Comparison of ENCODE assay signal across 20 cellular contexts in the genomic region with DNA sequence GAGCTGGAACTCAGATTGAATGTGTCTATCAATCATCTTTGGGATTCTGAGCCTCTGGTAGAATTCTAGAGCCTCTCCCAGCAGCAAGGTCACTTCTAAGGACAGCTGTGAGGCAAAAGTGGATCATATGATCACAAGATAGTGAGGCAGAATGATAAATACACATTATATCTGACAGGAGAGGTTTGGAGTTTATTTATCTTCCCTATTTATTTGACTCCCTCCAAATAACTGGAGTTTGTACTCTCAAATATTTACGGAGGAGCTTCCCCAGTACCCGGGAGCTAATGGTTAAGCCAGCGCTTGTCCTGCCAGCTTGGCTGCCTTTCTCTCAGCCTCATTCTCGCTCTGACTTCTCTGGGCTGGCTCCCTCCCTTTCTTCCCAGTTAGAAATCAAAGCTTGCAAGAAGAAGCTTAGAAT. TPM values are rescaled to one million over a fixed set of nuclear protein-coding genes. Genes with fewer than 3 reads are reported as not detected.
DNase-seq lines count a peak whose midpoint lies in the region; ATAC-seq, FAIRE-seq and TF ChIP-seq lines count a peak whose summit lies in the region.
"Had no signal": no experiment of that assay in that cellular context is flagged by ENCODE, and none has a peak within 500 bp of the region (broad histone marks: within the 10 kb centered on the region; RNA-seq: fewer than 3 reads in every experiment).

No MANE protein-coding gene starts in this region.

- peaks cover 0 to 6% (median 0%) of the 10 kb centered on the region in 3 donors for H3K9me3 ChIP-seq in gastroesophageal sphincter
- no peaks in the 10 kb centered on the region for H3K9me3 ChIP-seq in small intestine (ENCODE audit: control insufficient read depth, low read depth)
- H3K9me3 ChIP-seq: ovary had no signal

- H3K9me3 Mint-ChIP-seq in natural killer cell treated with Interleukin-12 subunit alpha and Interleukin-12 subunit beta and Interleukin-15 and Interleukin-18, amount 100 ng/mL, for 72 hours, result no peaks in the 10 kb centered on the region
- H3K9me3 Mint-ChIP-seq: CD4-positive, CD25-positive, alpha-beta regulatory T cell; memory B cell had no signal

- ATAC-seq in gastroesophageal sphincter (peak; percentile 64), GM21528 (IDR thresholded peaks at IDR 0.05; ENCODE audit: low FRiP score, unreplicated experiment) (no peak)
- no peak for ATAC-seq in natural killer cell treated with Interleukin-12 subunit alpha and Interleukin-12 subunit beta and Interleukin-15 and Interleukin-18, amount 100 ng/mL, for 72 hours
- ATAC-seq: PC-3, SK-N-SH treated with all-trans-retinoic acid at 6 μM for 48 hours had no signal

- peak; percentile 46 for DNase-seq in HuH-7 (ENCODE audit: low spot score)
- peak; percentile 45 for DNase-seq in midbrain (lab: John Stamatoyannopoulos, UW)
- peak; percentile 61 for DNase-seq in small intestine
- DNase-seq in dedifferentiated amniotic fluid mesenchymal stem cell (ENCODE audit: extremely low spot score), result no peak
- DNase-seq in natural killer cell treated with Interleukin-12 subunit alpha and Interleukin-12 subunit beta and Interleukin-15 and Interleukin-18, amount 100 ng/mL, for 72 hours (ENCODE audit: low spot score), result no peak
- no peak for DNase-seq in CD1c-positive myeloid dendritic cell (ENCODE audit: extremely low spot score)
- DNase-seq: activated effector memory CD4-positive, alpha-beta T cell treated with anti-CD3 and anti-CD28 coated beads, Interleukin-2, amount 50 U/mL, for 16 hours; CD4-positive, CD25-positive, alpha-beta regulatory T cell; KBM-7; ovary; PC-3 had no signal

- TF ChIP-seq CTCF in gastroesophageal sphincter (IDR thresholded peaks at IDR 0.05), result no peak

- no peaks in the 10 kb centered on the region for H3K4me1 Mint-ChIP-seq in natural killer cell treated with Interleukin-12 subunit alpha and Interleukin-12 subunit beta and Interleukin-15 and Interleukin-18, amount 100 ng/mL, for 72 hours (ENCODE audit: low read depth in 2 of 2)
- H3K4me1 Mint-ChIP-seq: CD4-positive, CD25-positive, alpha-beta regulatory T cell; memory B cell had no signal

- 18 to 33% methylated on average over 4 of the region's 4 CpGs for WGBS in gastroesophageal sphincter (ENCODE audit: low coverage in 1 of 2), 2 donors
- 15 to 31% (median 24%) methylated on average over 4 of the region's 4 CpGs for WGBS in small intestine, 3 donors

- H3K27ac ChIP-seq in gastroesophageal sphincter (peak overlapping the region in 3 of 4 donors; percentile 12 to 50 (median 46)), small intestine (ENCODE audit: low read depth in 1 of 2, low read length in 1 of 2) (peak overlapping the region; percentile 39 to 48)
- H3K27ac ChIP-seq: ovary, tibial nerve had no signal

- no peaks in the 10 kb centered on the region for H3K27me3 ChIP-seq in gastroesophageal sphincter
- H3K27me3 ChIP-seq in small intestine (ENCODE audit: control insufficient read depth in 2 of 2, insufficient read depth in 2 of 2, low read length in 2 of 2), result no peaks in the 10 kb centered on the region
- H3K27me3 ChIP-seq: dorsolateral prefrontal cortex, ovary, tibial nerve had no signal

- TF ChIP-seq EP300 in gastroesophageal sphincter (IDR thresholded peaks at IDR 0.05), result no peak

- H3K4me1 ChIP-seq in gastroesophageal sphincter, result peaks cover 0 to 27% (median 7%) of the 10 kb centered on the region in 3 donors
- H3K4me1 ChIP-seq in small intestine (ENCODE audit: control insufficient read depth in 2 of 2, insufficient read depth in 1 of 2, low read depth in 1 of 2, low read length in 1 of 2), result peaks cover 1 to 5% of the 10 kb centered on the region in 2 donors

- no peak overlapping the region for H3K4me3 ChIP-seq in gastroesophageal sphincter
- H3K4me3 ChIP-seq in small intestine (ENCODE audit: low read depth in 1 of 2, low read length in 2 of 2), result no peak overlapping the region
- H3K4me3 ChIP-seq: ovary, tibial nerve had no signal

- H3K36me3 Mint-ChIP-seq in natural killer cell treated with Interleukin-12 subunit alpha and Interleukin-12 subunit beta and Interleukin-15 and Interleukin-18, amount 100 ng/mL, for 72 hours, result no peaks in the 10 kb centered on the region
- H3K36me3 Mint-ChIP-seq: CD4-positive, CD25-positive, alpha-beta regulatory T cell; memory B cell had no signal

- H3K27me3 Mint-ChIP-seq in natural killer cell treated with Interleukin-12 subunit alpha and Interleukin-12 subunit beta and Interleukin-15 and Interleukin-18, amount 100 ng/mL, for 72 hours, result peaks cover 11 to 20% of the 10 kb centered on the region in 2 donors

- H3K27ac Mint-ChIP-seq in natural killer cell treated with Interleukin-12 subunit alpha and Interleukin-12 subunit beta and Interleukin-15 and Interleukin-18, amount 100 ng/mL, for 72 hours, result no peak overlapping the region
- H3K27ac Mint-ChIP-seq: CD4-positive, CD25-positive, alpha-beta regulatory T cell; memory B cell had no signal

- TF ChIP-seq POLR2A in gastroesophageal sphincter (IDR thresholded peaks at IDR 0.05), result no peak

- no peak for FAIRE-seq in small intestine (lab: Jason Lieb, UNC)
- FAIRE-seq: G401.6 had no signal

- H3K36me3 ChIP-seq in gastroesophageal sphincter (no peaks in the 10 kb centered on the region), small intestine (ENCODE audit: control insufficient read depth in 2 of 2, insufficient read depth in 2 of 2, low read length in 2 of 2) (no peaks in the 10 kb centered on the region)
- H3K36me3 ChIP-seq: ovary, tibial nerve had no signal

- no peak overlapping the region for H3K4me3 Mint-ChIP-seq in natural killer cell treated with Interleukin-12 subunit alpha and Interleukin-12 subunit beta and Interleukin-15 and Interleukin-18, amount 100 ng/mL, for 72 hours
- H3K4me3 Mint-ChIP-seq: CD4-positive, CD25-positive, alpha-beta regulatory T cell; memory B cell had no signal

RNA-seq across cellular contexts. Expression of gene HMGCS2, which starts 2.3 kb away (rescaled TPM):
- total RNA-seq in gastroesophageal sphincter, result 1 to 10 TPM in 1 of 4 donors, under 1 TPM in 1, not detected in 2; 0.15 to 3.4 TPM
- 10 to 100 TPM in 2 of 3 donors, 1 to 10 TPM in 1; 8.3 to 36.2 (median 14.6) TPM for polyA plus RNA-seq in small intestine
- total RNA-seq in natural killer cell treated with Interleukin-12 subunit alpha and Interleukin-12 subunit beta and Interleukin-15 and Interleukin-18, amount 100 ng/mL, for 72 hours, result not detected
- total RNA-seq: activated CD8-positive, alpha-beta memory T cell treated with anti-CD3 and anti-CD28 coated beads for 36 hours; CD4-positive, CD25-positive, alpha-beta regulatory T cell; NCI-H460; PC-3; tibial nerve had no signal
- polyA plus RNA-seq: CD4-positive, CD25-positive, alpha-beta regulatory T cell had no signal

RNA-seq across cellular contexts. Expression of gene REG4, which starts 44.9 kb away (rescaled TPM):
- total RNA-seq in gastroesophageal sphincter, result not detected
- 100 to 1,000 TPM; 145 to 295 (median 212) TPM for polyA plus RNA-seq in small intestine
- under 1 TPM; 0.19 to 0.73 TPM for total RNA-seq in natural killer cell treated with Interleukin-12 subunit alpha and Interleukin-12 subunit beta and Interleukin-15 and Interleukin-18, amount 100 ng/mL, for 72 hours
- total RNA-seq: CD4-positive, CD25-positive, alpha-beta regulatory T cell; dorsolateral prefrontal cortex; NCI-H460; tibial nerve had no signal
- polyA plus RNA-seq: ovary had no signal

RNA-seq across cellular contexts. Expression of gene PHGDH, which starts 54.6 kb away (rescaled TPM):
- total RNA-seq in gastroesophageal sphincter, result 10 to 100 TPM; 16.7 to 34.9 (median 26.4) TPM
- 10 to 100 TPM in 1 of 3 donors, 1 to 10 TPM in 2; 1.3 to 73.5 (median 4.9) TPM for polyA plus RNA-seq in small intestine
- total RNA-seq in natural killer cell treated with Interleukin-12 subunit alpha and Interleukin-12 subunit beta and Interleukin-15 and Interleukin-18, amount 100 ng/mL, for 72 hours, result 10 to 100 TPM; 37.6 to 42.1 TPM

Comparison
In these comparisons a context has a peak if more than half of its experiments do, and no peak if none do; other contexts are left out.
1. DNase-seq: peak in HuH-7 (single experiment), midbrain (single experiment) and small intestine (single experiment); none in dedifferentiated amniotic fluid mesenchymal stem cell (single experiment), natural killer cell treated with Interleukin-12 subunit alpha and Interleukin-12 subunit beta and Interleukin-15 and Interleukin-18, amount 100 ng/mL, for 72 hours (single experiment) and CD1c-positive myeloid dendritic cell (single experiment).